ENCODE assay signal across 9 cellular contexts in genomic region chr19:40804783-40805242, GRCh38. TPM values are rescaled to one million over a fixed set of nuclear protein-coding genes. Genes with fewer than 3 reads are reported as not detected.
DNase-seq lines count a peak whose midpoint lies in the region; TF ChIP-seq lines count a peak whose summit lies in the region.
"Had no signal": no experiment of that assay in that cellular context is flagged by ENCODE, and none has a peak within 500 bp of the region (broad histone marks: within the 10 kb centered on the region; RNA-seq: fewer than 3 reads in every experiment).

No MANE protein-coding gene starts in this region.

- H3K27ac ChIP-seq in urinary bladder (ENCODE audit: low read depth) = peak overlapping the region; percentile 43

- DNase-seq in activated naive CD4-positive, alpha-beta T cell treated with Interleukin-2 at 50 U/mL for 16 hours = no peak
- DNase-seq in mesothelial cell of epicardium (ENCODE audit: low spot score in 2 of 2, unreplicated experiment in 2 of 2) (no peak), NCI-H1092 treated with DMSO at 0.1 percent for 48 hours (lab: John Stamatoyannopoulos, UW) (no peak), DMS53 treated with DMSO at 0.1 percent for 48 hours (lab: John Stamatoyannopoulos, UW; ENCODE audit: unreplicated experiment) (no peak), kidney tubule cell (ENCODE audit: low spot score) (no peak)

- H3K36me3 Mint-ChIP-seq in activated naive CD4-positive, alpha-beta T cell treated with anti-CD3 and anti-CD28 coated beads, Interleukin-2, amount 50 U/mL, for 24 hours = peaks cover 4% of the 10 kb centered on the region
- H3K36me3 Mint-ChIP-seq in brain (peaks cover 22% of the 10 kb centered on the region), mesothelial cell of epicardium (peaks cover 4% of the 10 kb centered on the region)

- 38% methylated on average over 7 of the region's 7 CpGs for WGBS in urinary bladder

- H3K4me1 ChIP-seq in urinary bladder (ENCODE audit: insufficient read depth) = no peaks in the 10 kb centered on the region

- peak overlapping the region; percentile 86 for H3K27ac Mint-ChIP-seq in activated naive CD4-positive, alpha-beta T cell treated with anti-CD3 and anti-CD28 coated beads, Interleukin-2, amount 50 U/mL, for 24 hours
- H3K27ac Mint-ChIP-seq in brain = peak overlapping the region; percentile 43 to 99 (median 80)
- H3K27ac Mint-ChIP-seq in mesothelial cell of epicardium = peak overlapping the region; percentile 62

- peaks cover 82% of the 10 kb centered on the region for H3K4me1 Mint-ChIP-seq in activated naive CD4-positive, alpha-beta T cell treated with anti-CD3 and anti-CD28 coated beads, Interleukin-2, amount 50 U/mL, for 24 hours
- H3K4me1 Mint-ChIP-seq in brain (peaks cover 86% of the 10 kb centered on the region), mesothelial cell of epicardium (peaks cover 60% of the 10 kb centered on the region)

- peak overlapping the region; percentile 92 for H3K4me3 Mint-ChIP-seq in activated naive CD4-positive, alpha-beta T cell treated with anti-CD3 and anti-CD28 coated beads, Interleukin-2, amount 50 U/mL, for 24 hours
- H3K4me3 Mint-ChIP-seq in brain = peak overlapping the region; percentile 81 to 97 (median 95)
- no peak overlapping the region for H3K4me3 Mint-ChIP-seq in mesothelial cell of epicardium

- H3K27me3 Mint-ChIP-seq in activated naive CD4-positive, alpha-beta T cell treated with anti-CD3 and anti-CD28 coated beads, Interleukin-2, amount 50 U/mL, for 24 hours = no peaks in the 10 kb centered on the region
- peaks cover 4% of the 10 kb centered on the region for H3K27me3 Mint-ChIP-seq in brain
- no peaks in the 10 kb centered on the region for H3K27me3 Mint-ChIP-seq in mesothelial cell of epicardium (ENCODE audit: low read depth)

- peaks cover 5% of the 10 kb centered on the region for H3K36me3 ChIP-seq in urinary bladder (ENCODE audit: insufficient read depth)

- no peaks in the 10 kb centered on the region for H3K9me3 Mint-ChIP-seq in activated naive CD4-positive, alpha-beta T cell treated with anti-CD3 and anti-CD28 coated beads, Interleukin-2, amount 50 U/mL, for 24 hours
- no peaks in the 10 kb centered on the region for H3K9me3 Mint-ChIP-seq in brain
- H3K9me3 Mint-ChIP-seq in mesothelial cell of epicardium = no peaks in the 10 kb centered on the region

- TF ChIP-seq CTCF in brain (conservative IDR thresholded peaks at IDR 0.05) (peak in 1 of 2 experiments; percentile 15), mesothelial cell of epicardium (IDR thresholded peaks at IDR 0.05; ENCODE audit: unreplicated experiment) (no peak)

- H3K4me3 ChIP-seq in urinary bladder (ENCODE audit: low read depth, low read length) = no peak overlapping the region

RNA-seq across cellular contexts. Expression of gene EGLN2, which starts 5.8 kb away (rescaled TPM):
- polyA plus RNA-seq in brain (ENCODE audit: insufficient read depth, low read depth, low replicate concordance) = 59.2 TPM
- 107 to 109 TPM (median 108 TPM) in 3 replicates for total RNA-seq in mesothelial cell of epicardium
- 39.5 TPM for total RNA-seq in urinary bladder
- polyA plus RNA-seq in urinary bladder = 122 TPM

RNA-seq across cellular contexts. Expression of gene RAB4B, which starts 26.8 kb away (rescaled TPM):
- polyA plus RNA-seq in brain (ENCODE audit: insufficient read depth, low read depth, low replicate concordance) = 98.9 TPM
- total RNA-seq in mesothelial cell of epicardium = 13.2 to 15.8 TPM (median 14.5 TPM) in 3 replicates
- total RNA-seq in urinary bladder = 2.7 TPM
- 46.2 TPM for polyA plus RNA-seq in urinary bladder

RNA-seq across cellular contexts. Expression of gene MIA, which starts 29.5 kb away (rescaled TPM):
- not detected for polyA plus RNA-seq in brain (ENCODE audit: insufficient read depth, low read depth, low replicate concordance)
- 1.2 to 2.7 TPM (median 1.4 TPM) in 3 replicates for total RNA-seq in mesothelial cell of epicardium
- total RNA-seq in urinary bladder = 2.9 TPM
- 11.8 TPM for polyA plus RNA-seq in urinary bladder
- total RNA-seq: Daoy had no signal

RNA-seq across cellular contexts. Expression of gene CYP2A6, which starts 45.4 kb away (rescaled TPM):
- polyA plus RNA-seq in brain (ENCODE audit: insufficient read depth, low read depth, low replicate concordance) = not detected
- 0.27 to 0.40 TPM (median 0.34 TPM) in 3 replicates for total RNA-seq in mesothelial cell of epicardium
- not detected for total RNA-seq in urinary bladder
- polyA plus RNA-seq in urinary bladder = 1.5 TPM
- total RNA-seq: Daoy had no signal

RNA-seq across cellular contexts. Expression of gene SNRPA, which starts 53.8 kb away (rescaled TPM):
- 96.2 TPM for polyA plus RNA-seq in brain (ENCODE audit: insufficient read depth, low read depth, low replicate concordance)
- total RNA-seq in mesothelial cell of epicardium = 109 to 121 TPM (median 111 TPM) in 3 replicates
- 22.6 TPM for total RNA-seq in urinary bladder
- polyA plus RNA-seq in urinary bladder = 67.2 TPM
